9 cellular contexts compared by ENCODE assay signal in genomic region chr14:72104011-72104613, GRCh38.
DNase-seq lines count a peak whose midpoint lies in the region; ATAC-seq, FAIRE-seq and TF ChIP-seq lines count a peak whose summit lies in the region.
"Had no signal": no experiment of that assay in that cellular context is flagged by ENCODE, and none has a peak within 500 bp of the region (broad histone marks: within the 10 kb centered on the region; RNA-seq: fewer than 3 reads in every experiment).

No MANE protein-coding gene starts in this region.

- no peaks in the 10 kb centered on the region for H3K4me1 ChIP-seq in RWPE2 (ENCODE audit: insufficient read depth, poor library complexity, severe bottlenecking)

- no peaks in the 10 kb centered on the region for H3K9me3 ChIP-seq in RWPE2 (ENCODE audit: severe bottlenecking)

- ATAC-seq in RWPE2 (ENCODE audit: low read depth), result no peak
- ATAC-seq in GM18907 (IDR thresholded peaks at IDR 0.05; ENCODE audit: unreplicated experiment), result no peak

- no peaks in the 10 kb centered on the region for H3K36me3 ChIP-seq in RWPE2 (ENCODE audit: low read depth)

- no peak overlapping the region for H3K4me3 ChIP-seq in GM12875 (ENCODE audit: low read depth, low read length)
- no peak overlapping the region for H3K4me3 ChIP-seq in RWPE2 (ENCODE audit: severe bottlenecking)
- no peak overlapping the region for H3K4me3 ChIP-seq in coronary artery
- H3K4me3 ChIP-seq: skin epidermis had no signal

- in situ Hi-C loops in G401 (cut with HindIII; ENCODE audit: low sequenced_read_pairs), result no loop called here

- peak; percentile 30 for FAIRE-seq in A204.1 (lab: Jason Lieb, UNC)

- no peak overlapping the region for H3K27ac ChIP-seq in RWPE2 (ENCODE audit: poor library complexity, severe bottlenecking)
- H3K27ac ChIP-seq in coronary artery, result no peak overlapping the region
- H3K27ac ChIP-seq: skin epidermis had no signal

- TF ChIP-seq CTCF in GM12875 (IDR thresholded peaks at IDR 0.05; ENCODE audit: borderline replicate concordance, insufficient read depth, low read depth, low read length) (peak; percentile 82), RWPE2 (IDR thresholded peaks at IDR 0.05; ENCODE audit: poor library complexity, severe bottlenecking) (peak; percentile 61), coronary artery (IDR thresholded peaks at IDR 0.05) (no peak)

- H3K27me3 ChIP-seq in RWPE2 (ENCODE audit: insufficient read depth, poor library complexity, severe bottlenecking), result peaks cover 83% of the 10 kb centered on the region

- DNase-seq in RWPE2 (ENCODE audit: low spot score), result no peak
- DNase-seq in dermis blood vessel endothelial cell, result peak; percentile 5
- DNase-seq in stimulated activated CD4-positive, alpha-beta T cell treated with anti-CD3 and anti-CD28 coated beads, Interleukin-12 subunit alpha, Interleukin-12 subunit beta, amount 100 ng/mL, for 48 hours (ENCODE audit: low read depth in 2 of 3, low spot score in 1 of 3), result peak; percentile 9 to 42 (median 18)
- no peak for DNase-seq in coronary artery (ENCODE audit: low spot score)
- DNase-seq in G401 (ENCODE audit: low spot score), result no peak

Comparison
In these comparisons a context has a peak if more than half of its experiments do, and no peak if none do; other contexts are left out.
1. DNase-seq: peak in dermis blood vessel endothelial cell (single experiment) and stimulated activated CD4-positive, alpha-beta T cell treated with anti-CD3 and anti-CD28 coated beads, Interleukin-12 subunit alpha, Interleukin-12 subunit beta, amount 100 ng/mL, for 48 hours (3 of 3); none in RWPE2 (single experiment), coronary artery (single experiment) and G401 (single experiment).